8 cellular contexts compared by ENCODE assay signal in genomic region chr17:58631523-58632323, GRCh38.
A peak's percentile ranks its signal among the peaks of the same experiment; 100 is the strongest.
DNase-seq lines count a peak whose midpoint lies in the region; ATAC-seq and TF ChIP-seq lines count a peak whose summit lies in the region.

No MANE protein-coding gene starts in this region.

- H3K27me3 ChIP-seq in rectal smooth muscle tissue (ENCODE audit: control insufficient read depth, insufficient read depth, low read length) (no peaks in the 10 kb centered on the region), vagina (no peaks in the 10 kb centered on the region)

- no peaks in the 10 kb centered on the region for H3K36me3 ChIP-seq in rectal smooth muscle tissue (ENCODE audit: control insufficient read depth, insufficient read depth, low read length)
- no peaks in the 10 kb centered on the region for H3K36me3 ChIP-seq in vagina

- DNase-seq in NCI-H187 (lab: John Stamatoyannopoulos, UW) = peak; percentile 87 to 92
- peak; percentile 80 for DNase-seq in T-helper 22 cell (ENCODE audit: low read depth)
- peak; percentile 98 for DNase-seq in astrocyte of the hippocampus (ENCODE audit: low read depth, low spot score)
- peak; percentile 90 to 92 for DNase-seq in hippocampal formation (lab: John Stamatoyannopoulos, UW)
- DNase-seq in vagina (ENCODE audit: extremely low spot score in 2 of 2) = peak in 1 of 2 donors; percentile 95

- intact Hi-C loops in vagina (cut with DNase I) = loop anchor here (2.0 kb wide), 1 partner anchor 27 kb away; no protein-coding TSS in a partner anchor

- no peak for TF ChIP-seq CTCF in vagina (IDR thresholded peaks at IDR 0.05)

- H3K9me3 ChIP-seq in vagina = no peaks in the 10 kb centered on the region

- peak; percentile 79 for ATAC-seq in GM18502 (IDR thresholded peaks at IDR 0.05; ENCODE audit: poor library complexity, unreplicated experiment)
- peak; percentile 82 for ATAC-seq in HG02938 (IDR thresholded peaks at IDR 0.05; ENCODE audit: unreplicated experiment)

- H3K4me3 ChIP-seq in rectal smooth muscle tissue (ENCODE audit: low read length) (peak overlapping the region; percentile 61), vagina (peak overlapping the region; percentile 40 to 45)

- H3K4me1 ChIP-seq in rectal smooth muscle tissue (ENCODE audit: control insufficient read depth, insufficient read depth, low read length) = peaks cover 5% of the 10 kb centered on the region
- peaks cover 5% of the 10 kb centered on the region for H3K4me1 ChIP-seq in vagina

- H3K9ac ChIP-seq in rectal smooth muscle tissue (ENCODE audit: low read length) = peak overlapping the region; percentile 27

- peak overlapping the region; percentile 89 for H3K27ac ChIP-seq in rectal smooth muscle tissue (ENCODE audit: low read depth, low read length)
- peak overlapping the region; percentile 78 for H3K27ac ChIP-seq in vagina

- peak in 1 of 2 donors; percentile 81 for TF ChIP-seq POLR2A in vagina (IDR thresholded peaks at IDR 0.05)
